Comparison of ENCODE assay signal across 1 cellular context in the genomic region with DNA sequence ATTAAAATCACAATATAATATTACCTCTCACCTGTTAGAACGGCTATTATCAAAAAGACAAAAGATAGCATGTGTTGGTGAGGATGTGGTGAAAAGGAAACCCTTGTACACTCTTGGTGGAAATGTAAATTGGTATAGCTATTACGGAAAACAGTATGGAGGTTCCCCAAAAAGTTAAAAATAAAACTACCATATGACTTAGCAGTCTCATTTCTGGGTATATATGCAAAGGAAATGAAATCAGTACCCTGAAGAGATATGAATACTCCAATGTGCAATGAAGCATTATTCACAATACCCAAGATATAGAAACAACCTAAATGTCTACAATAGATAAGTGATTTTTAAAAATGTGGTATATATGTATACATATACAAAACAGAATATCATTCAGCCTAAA.
TF ChIP-seq lines count a peak whose summit lies in the region.

No MANE protein-coding gene starts in this region.

TF ChIP-seq in GM12878, 131 proteins besides CTCF, POLR2A, EP300 and RAD21 (continued from another document):
- TF ChIP-seq, protein P1, sequence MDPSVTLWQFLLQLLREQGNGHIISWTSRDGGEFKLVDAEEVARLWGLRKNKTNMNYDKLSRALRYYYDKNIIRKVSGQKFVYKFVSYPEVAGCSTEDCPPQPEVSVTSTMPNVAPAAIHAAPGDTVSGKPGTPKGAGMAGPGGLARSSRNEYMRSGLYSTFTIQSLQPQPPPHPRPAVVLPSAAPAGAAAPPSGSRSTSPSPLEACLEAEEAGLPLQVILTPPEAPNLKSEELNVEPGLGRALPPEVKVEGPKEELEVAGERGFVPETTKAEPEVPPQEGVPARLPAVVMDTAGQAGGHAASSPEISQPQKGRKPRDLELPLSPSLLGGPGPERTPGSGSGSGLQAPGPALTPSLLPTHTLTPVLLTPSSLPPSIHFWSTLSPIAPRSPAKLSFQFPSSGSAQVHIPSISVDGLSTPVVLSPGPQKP (IDR thresholded peaks at IDR 0.05; ENCODE audit: low read depth, low read length), result no peak
- TF ChIP-seq, protein P2, sequence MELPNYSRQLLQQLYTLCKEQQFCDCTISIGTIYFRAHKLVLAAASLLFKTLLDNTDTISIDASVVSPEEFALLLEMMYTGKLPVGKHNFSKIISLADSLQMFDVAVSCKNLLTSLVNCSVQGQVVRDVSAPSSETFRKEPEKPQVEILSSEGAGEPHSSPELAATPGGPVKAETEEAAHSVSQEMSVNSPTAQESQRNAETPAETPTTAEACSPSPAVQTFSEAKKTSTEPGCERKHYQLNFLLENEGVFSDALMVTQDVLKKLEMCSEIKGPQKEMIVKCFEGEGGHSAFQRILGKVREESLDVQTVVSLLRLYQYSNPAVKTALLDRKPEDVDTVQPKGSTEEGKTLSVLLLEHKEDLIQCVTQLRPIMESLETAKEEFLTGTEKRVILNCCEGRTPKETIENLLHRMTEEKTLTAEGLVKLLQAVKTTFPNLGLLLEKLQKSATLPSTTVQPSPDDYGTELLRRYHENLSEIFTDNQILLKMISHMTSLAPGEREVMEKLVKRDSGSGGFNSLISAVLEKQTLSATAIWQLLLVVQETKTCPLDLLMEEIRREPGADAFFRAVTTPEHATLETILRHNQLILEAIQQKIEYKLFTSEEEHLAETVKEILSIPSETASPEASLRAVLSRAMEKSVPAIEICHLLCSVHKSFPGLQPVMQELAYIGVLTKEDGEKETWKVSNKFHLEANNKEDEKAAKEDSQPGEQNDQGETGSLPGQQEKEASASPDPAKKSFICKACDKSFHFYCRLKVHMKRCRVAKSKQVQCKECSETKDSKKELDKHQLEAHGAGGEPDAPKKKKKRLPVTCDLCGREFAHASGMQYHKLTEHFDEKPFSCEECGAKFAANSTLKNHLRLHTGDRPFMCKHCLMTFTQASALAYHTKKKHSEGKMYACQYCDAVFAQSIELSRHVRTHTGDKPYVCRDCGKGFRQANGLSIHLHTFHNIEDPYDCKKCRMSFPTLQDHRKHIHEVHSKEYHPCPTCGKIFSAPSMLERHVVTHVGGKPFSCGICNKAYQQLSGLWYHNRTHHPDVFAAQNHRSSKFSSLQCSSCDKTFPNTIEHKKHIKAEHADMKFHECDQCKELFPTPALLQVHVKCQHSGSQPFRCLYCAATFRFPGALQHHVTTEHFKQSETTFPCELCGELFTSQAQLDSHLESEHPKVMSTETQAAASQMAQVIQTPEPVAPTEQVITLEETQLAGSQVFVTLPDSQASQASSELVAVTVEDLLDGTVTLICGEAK (IDR thresholded peaks at IDR 0.05; ENCODE audit: borderline replicate concordance), result no peak
- TF ChIP-seq, protein P3, sequence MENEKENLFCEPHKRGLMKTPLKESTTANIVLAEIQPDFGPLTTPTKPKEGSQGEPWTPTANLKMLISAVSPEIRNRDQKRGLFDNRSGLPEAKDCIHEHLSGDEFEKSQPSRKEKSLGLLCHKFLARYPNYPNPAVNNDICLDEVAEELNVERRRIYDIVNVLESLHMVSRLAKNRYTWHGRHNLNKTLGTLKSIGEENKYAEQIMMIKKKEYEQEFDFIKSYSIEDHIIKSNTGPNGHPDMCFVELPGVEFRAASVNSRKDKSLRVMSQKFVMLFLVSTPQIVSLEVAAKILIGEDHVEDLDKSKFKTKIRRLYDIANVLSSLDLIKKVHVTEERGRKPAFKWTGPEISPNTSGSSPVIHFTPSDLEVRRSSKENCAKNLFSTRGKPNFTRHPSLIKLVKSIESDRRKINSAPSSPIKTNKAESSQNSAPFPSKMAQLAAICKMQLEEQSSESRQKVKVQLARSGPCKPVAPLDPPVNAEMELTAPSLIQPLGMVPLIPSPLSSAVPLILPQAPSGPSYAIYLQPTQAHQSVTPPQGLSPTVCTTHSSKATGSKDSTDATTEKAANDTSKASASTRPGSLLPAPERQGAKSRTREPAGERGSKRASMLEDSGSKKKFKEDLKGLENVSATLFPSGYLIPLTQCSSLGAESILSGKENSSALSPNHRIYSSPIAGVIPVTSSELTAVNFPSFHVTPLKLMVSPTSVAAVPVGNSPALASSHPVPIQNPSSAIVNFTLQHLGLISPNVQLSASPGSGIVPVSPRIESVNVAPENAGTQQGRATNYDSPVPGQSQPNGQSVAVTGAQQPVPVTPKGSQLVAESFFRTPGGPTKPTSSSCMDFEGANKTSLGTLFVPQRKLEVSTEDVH (IDR thresholded peaks at IDR 0.05; ENCODE audit: low read depth, partially characterized antibody), result no peak
- TF ChIP-seq, protein P4, sequence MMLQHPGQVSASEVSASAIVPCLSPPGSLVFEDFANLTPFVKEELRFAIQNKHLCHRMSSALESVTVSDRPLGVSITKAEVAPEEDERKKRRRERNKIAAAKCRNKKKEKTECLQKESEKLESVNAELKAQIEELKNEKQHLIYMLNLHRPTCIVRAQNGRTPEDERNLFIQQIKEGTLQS (IDR thresholded peaks at IDR 0.05; ENCODE audit: borderline replicate concordance, extremely low read depth, low read depth, low read length), result no peak
- TF ChIP-seq NR2C2 (IDR thresholded peaks at IDR 0.05; ENCODE audit: borderline replicate concordance, control insufficient read depth, insufficient read length, low read depth), result no peak
- TF ChIP-seq IKZF2 (IDR thresholded peaks at IDR 0.05), result no peak
- no peak for TF ChIP-seq CBX5 (IDR thresholded peaks at IDR 0.05; ENCODE audit: low read depth)
- TF ChIP-seq POU2F2 (IDR thresholded peaks at IDR 0.05; ENCODE audit: borderline replicate concordance, low read depth, low read length), result no peak
- TF ChIP-seq, protein P5, sequence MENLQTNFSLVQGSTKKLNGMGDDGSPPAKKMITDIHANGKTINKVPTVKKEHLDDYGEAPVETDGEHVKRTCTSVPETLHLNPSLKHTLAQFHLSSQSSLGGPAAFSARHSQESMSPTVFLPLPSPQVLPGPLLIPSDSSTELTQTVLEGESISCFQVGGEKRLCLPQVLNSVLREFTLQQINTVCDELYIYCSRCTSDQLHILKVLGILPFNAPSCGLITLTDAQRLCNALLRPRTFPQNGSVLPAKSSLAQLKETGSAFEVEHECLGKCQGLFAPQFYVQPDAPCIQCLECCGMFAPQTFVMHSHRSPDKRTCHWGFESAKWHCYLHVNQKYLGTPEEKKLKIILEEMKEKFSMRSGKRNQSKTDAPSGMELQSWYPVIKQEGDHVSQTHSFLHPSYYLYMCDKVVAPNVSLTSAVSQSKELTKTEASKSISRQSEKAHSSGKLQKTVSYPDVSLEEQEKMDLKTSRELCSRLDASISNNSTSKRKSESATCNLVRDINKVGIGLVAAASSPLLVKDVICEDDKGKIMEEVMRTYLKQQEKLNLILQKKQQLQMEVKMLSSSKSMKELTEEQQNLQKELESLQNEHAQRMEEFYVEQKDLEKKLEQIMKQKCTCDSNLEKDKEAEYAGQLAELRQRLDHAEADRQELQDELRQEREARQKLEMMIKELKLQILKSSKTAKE (IDR thresholded peaks at IDR 0.05; ENCODE audit: low read depth, poor library complexity, severe bottlenecking), result no peak
- no peak for TF ChIP-seq ASH2L (IDR thresholded peaks at IDR 0.05; ENCODE audit: borderline replicate concordance, low read depth)
- TF ChIP-seq, protein P6, sequence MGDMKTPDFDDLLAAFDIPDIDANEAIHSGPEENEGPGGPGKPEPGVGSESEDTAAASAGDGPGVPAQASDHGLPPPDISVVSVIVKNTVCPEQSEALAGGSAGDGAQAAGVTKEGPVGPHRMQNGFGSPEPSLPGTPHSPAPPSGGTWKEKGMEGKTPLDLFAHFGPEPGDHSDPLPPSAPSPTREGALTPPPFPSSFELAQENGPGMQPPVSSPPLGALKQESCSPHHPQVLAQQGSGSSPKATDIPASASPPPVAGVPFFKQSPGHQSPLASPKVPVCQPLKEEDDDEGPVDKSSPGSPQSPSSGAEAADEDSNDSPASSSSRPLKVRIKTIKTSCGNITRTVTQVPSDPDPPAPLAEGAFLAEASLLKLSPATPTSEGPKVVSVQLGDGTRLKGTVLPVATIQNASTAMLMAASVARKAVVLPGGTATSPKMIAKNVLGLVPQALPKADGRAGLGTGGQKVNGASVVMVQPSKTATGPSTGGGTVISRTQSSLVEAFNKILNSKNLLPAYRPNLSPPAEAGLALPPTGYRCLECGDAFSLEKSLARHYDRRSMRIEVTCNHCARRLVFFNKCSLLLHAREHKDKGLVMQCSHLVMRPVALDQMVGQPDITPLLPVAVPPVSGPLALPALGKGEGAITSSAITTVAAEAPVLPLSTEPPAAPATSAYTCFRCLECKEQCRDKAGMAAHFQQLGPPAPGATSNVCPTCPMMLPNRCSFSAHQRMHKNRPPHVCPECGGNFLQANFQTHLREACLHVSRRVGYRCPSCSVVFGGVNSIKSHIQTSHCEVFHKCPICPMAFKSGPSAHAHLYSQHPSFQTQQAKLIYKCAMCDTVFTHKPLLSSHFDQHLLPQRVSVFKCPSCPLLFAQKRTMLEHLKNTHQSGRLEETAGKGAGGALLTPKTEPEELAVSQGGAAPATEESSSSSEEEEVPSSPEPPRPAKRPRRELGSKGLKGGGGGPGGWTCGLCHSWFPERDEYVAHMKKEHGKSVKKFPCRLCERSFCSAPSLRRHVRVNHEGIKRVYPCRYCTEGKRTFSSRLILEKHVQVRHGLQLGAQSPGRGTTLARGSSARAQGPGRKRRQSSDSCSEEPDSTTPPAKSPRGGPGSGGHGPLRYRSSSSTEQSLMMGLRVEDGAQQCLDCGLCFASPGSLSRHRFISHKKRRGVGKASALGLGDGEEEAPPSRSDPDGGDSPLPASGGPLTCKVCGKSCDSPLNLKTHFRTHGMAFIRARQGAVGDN (IDR thresholded peaks at IDR 0.05), result no peak
- TF ChIP-seq STAT3 (IDR thresholded peaks at IDR 0.05; ENCODE audit: low read depth, low read length), result no peak
- peak; percentile 48 for TF ChIP-seq RUNX3 (IDR thresholded peaks at IDR 0.05; ENCODE audit: low read length)
- no peak for TF ChIP-seq IKZF1 (conservative IDR thresholded peaks at IDR 0.05)
- no peak for TF ChIP-seq ZNF622 (IDR thresholded peaks at IDR 0.05)
- no peak for TF ChIP-seq CREB1 (IDR thresholded peaks at IDR 0.05; ENCODE audit: low read depth)
- TF ChIP-seq, protein P7, sequence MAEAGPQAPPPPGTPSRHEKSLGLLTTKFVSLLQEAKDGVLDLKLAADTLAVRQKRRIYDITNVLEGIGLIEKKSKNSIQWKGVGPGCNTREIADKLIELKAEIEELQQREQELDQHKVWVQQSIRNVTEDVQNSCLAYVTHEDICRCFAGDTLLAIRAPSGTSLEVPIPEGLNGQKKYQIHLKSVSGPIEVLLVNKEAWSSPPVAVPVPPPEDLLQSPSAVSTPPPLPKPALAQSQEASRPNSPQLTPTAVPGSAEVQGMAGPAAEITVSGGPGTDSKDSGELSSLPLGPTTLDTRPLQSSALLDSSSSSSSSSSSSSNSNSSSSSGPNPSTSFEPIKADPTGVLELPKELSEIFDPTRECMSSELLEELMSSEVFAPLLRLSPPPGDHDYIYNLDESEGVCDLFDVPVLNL (IDR thresholded peaks at IDR 0.05; ENCODE audit: low read depth, low read length), result no peak
- peak; percentile 71; the same call in 1 of the 2 replicates for TF ChIP-seq NFIC (IDR thresholded peaks at IDR 0.05; ENCODE audit: low read depth, low read length)
- no peak for TF ChIP-seq POLR2AphosphoS2 (IDR thresholded peaks at IDR 0.05; ENCODE audit: low read depth, low read length)
- TF ChIP-seq, protein P8, sequence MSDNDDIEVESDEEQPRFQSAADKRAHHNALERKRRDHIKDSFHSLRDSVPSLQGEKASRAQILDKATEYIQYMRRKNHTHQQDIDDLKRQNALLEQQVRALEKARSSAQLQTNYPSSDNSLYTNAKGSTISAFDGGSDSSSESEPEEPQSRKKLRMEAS (IDR thresholded peaks at IDR 0.05; ENCODE audit: low read depth, low read length), result no peak
- no peak for TF ChIP-seq WRNIP1 (IDR thresholded peaks at IDR 0.05; ENCODE audit: borderline replicate concordance, low read depth, low read length)
- TF ChIP-seq MTA3 (IDR thresholded peaks at IDR 0.05; ENCODE audit: borderline replicate concordance, low read length), result no peak
- no peak for TF ChIP-seq HDAC2 (IDR thresholded peaks at IDR 0.05)
